Comparison of ENCODE assay signal across 9 cellular contexts in the genomic region with DNA sequence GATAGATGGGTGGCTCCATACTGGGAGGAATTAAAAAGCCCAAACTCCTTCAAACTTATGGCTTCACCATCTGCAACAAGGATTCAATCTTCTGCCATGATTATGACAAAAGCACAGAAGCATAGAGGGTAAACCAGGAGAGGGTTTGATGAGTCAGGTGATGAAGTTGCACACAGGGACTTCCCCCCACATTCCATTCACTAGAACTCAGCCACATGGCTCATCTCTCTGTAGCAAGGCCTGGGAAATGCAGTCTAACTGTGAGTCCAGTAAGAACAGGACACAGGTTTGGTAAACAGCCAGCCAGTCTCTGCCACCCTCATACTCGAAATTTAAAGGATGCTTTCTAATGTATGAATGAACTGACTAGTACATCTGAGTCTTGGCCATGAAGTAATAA.
DNase-seq lines count a peak whose midpoint lies in the region; ATAC-seq, FAIRE-seq and TF ChIP-seq lines count a peak whose summit lies in the region.
"Had no signal": no experiment of that assay in that cellular context is flagged by ENCODE, and none has a peak within 500 bp of the region (broad histone marks: within the 10 kb centered on the region; RNA-seq: fewer than 3 reads in every experiment).

No MANE protein-coding gene starts in this region.

- no peak overlapping the region for H3K4me3 ChIP-seq in GM12865 (ENCODE audit: low read depth, low read length)
- no peak overlapping the region for H3K4me3 ChIP-seq in KMS-11 (IDR thresholded peaks at IDR 0.05; ENCODE audit: insufficient read depth, low read depth, low read length)
- H3K4me3 ChIP-seq in GM12878: no peak overlapping the region
- H3K4me3 ChIP-seq in kidney (ENCODE audit: low read length in 2 of 2): no peak overlapping the region

- no peak for TF ChIP-seq EP300 in GM12878 (IDR thresholded peaks at IDR 0.05; ENCODE audit: borderline replicate concordance in 1 of 2, control insufficient read depth in 1 of 2, low read depth in 2 of 2, low read length in 2 of 2)

- 0 out of 2 replicates have a peak, but pooled peaks cover 9% of the 10 kb centered on the region for H3K79me2 ChIP-seq in KMS-11 (ENCODE audit: insufficient read depth, low read depth)
- H3K79me2 ChIP-seq in GM12878 (ENCODE audit: control insufficient read depth, insufficient read depth, low read length): peaks cover 27% of the 10 kb centered on the region

- no peaks in the 10 kb centered on the region for H3K27me3 Mint-ChIP-seq in naive B cell

- in situ Hi-C loops in GM12878 (cut with MboI): no loop called here

- TF ChIP-seq POLR2A in GM12878 (IDR thresholded peaks at IDR 0.05; ENCODE audit: low read depth, low read length): no peak

- TF ChIP-seq RAD21 in GM12878 (IDR thresholded peaks at IDR 0.05; ENCODE audit: insufficient read depth, low read depth, low read length): no peak

- H3K36me3 ChIP-seq in KMS-11 (ENCODE audit: insufficient read depth) (no peaks in the 10 kb centered on the region), GM12878 (ENCODE audit: control insufficient read depth in 2 of 2, insufficient read depth in 2 of 2, low read length in 1 of 2) (no peaks in the 10 kb centered on the region; a peak in 1 of 4 replicates), kidney (ENCODE audit: control insufficient read depth in 1 of 2, insufficient read depth in 2 of 2, low read length in 2 of 2) (no peaks in the 10 kb centered on the region)
- H3K36me3 ChIP-seq: neutrophil had no signal

- intact Hi-C loops in GM12878 (cut with micrococcal nuclease; ENCODE audit: unreplicated experiment): no loop called here
- intact Hi-C loops in kidney (cut with DNase I): no loop called here

- H3K4me1 ChIP-seq in KMS-11 (ENCODE audit: low read depth, poor library complexity, severe bottlenecking) (peaks cover 75% of the 10 kb centered on the region), GM12878 (ENCODE audit: control insufficient read depth, insufficient read depth, low read length) (peaks cover 27% of the 10 kb centered on the region), kidney (ENCODE audit: control insufficient read depth in 1 of 2, insufficient read depth in 1 of 2, low read depth in 1 of 2, low read length in 2 of 2) (no peaks in the 10 kb centered on the region)

- H3K27ac ChIP-seq in KMS-11 (peak overlapping the region; percentile 50), GM12878 (ENCODE audit: control insufficient read depth, insufficient read depth) (no peak overlapping the region), kidney (ENCODE audit: low read depth in 2 of 2, low read length in 2 of 2) (no peak overlapping the region)
- H3K27ac ChIP-seq: neutrophil had no signal

- H3K9me3 ChIP-seq in GM12878 (replicated peaks; ENCODE audit: control insufficient read depth, insufficient read depth, low read length): no peaks in the 10 kb centered on the region
- no peaks in the 10 kb centered on the region for H3K9me3 ChIP-seq in kidney (ENCODE audit: control insufficient read depth in 1 of 2, low read length in 2 of 2)
- H3K9me3 ChIP-seq: neutrophil had no signal

- CTCF ChIA-PET in GM12878 (lab: Yijun Ruan, JAX): interaction anchor here (0.7 to 5.5 kb wide), 5 partner anchors 8 to 41 kb away, joined by 4 to 31 read pairs (median 7); no protein-coding TSS in a partner anchor

- RAD21 ChIA-PET in GM12878 (lab: Charles Lee; ENCODE audit: unreplicated experiment): interaction anchor here (1.1 to 16.5 kb wide), 14 partner anchors 9 to 207 kb away, joined by 3 to 209 read pairs (median 8); no protein-coding TSS in a partner anchor

- POLR2A ChIA-PET in GM12878 (lab: Charles Lee): interaction anchor here (0.7 to 3.8 kb wide), 8 partner anchors 9 to 118 kb away, joined by 3 to 34 read pairs (median 6); no protein-coding TSS in a partner anchor

- WGBS in GM12878 (ENCODE audit: insufficient coverage, insufficient replicate concordance, low lambda C conversion rate, missing lambda C conversion rate): 0% methylated on average over 1 of the region's 1 CpG

- H4K20me1 ChIP-seq in KMS-11 (ENCODE audit: insufficient read depth): no peaks in the 10 kb centered on the region
- no peaks in the 10 kb centered on the region for H4K20me1 ChIP-seq in GM12878 (ENCODE audit: control insufficient read depth, insufficient read depth)

- H3K36me3 Mint-ChIP-seq in naive B cell: peaks cover 0 to 6% of the 10 kb centered on the region in 2 donors

- H2AFZ ChIP-seq in KMS-11 (ENCODE audit: low read depth) (no peak overlapping the region; the same call in 1 of the 2 replicates), GM12878 (ENCODE audit: control insufficient read depth, low read depth, low read length) (no peak overlapping the region)

- SMC1A ChIA-PET in GM12878 (lab: Charles Lee; ENCODE audit: uncharacterized antibody, unreplicated experiment): interaction anchor here (0.7 to 7.7 kb wide), 14 partner anchors 10 to 110 kb away, joined by 3 to 115 read pairs (median 8); no protein-coding TSS in a partner anchor

- no peak overlapping the region for H3K4me3 Mint-ChIP-seq in naive B cell

- no TSS peak for BruUV-seq in GM12878 (replicated peaks; lab: Mats Ljungman, UMichigan)

- TF ChIP-seq CTCF in GM12865 (IDR thresholded peaks at IDR 0.05; ENCODE audit: insufficient read depth, low read depth, low read length, missing control alignments) (no peak), KMS-11 (conservative IDR thresholded peaks at IDR 0.05; ENCODE audit: low read depth, low read length) (no peak), GM12878 (IDR thresholded peaks at IDR 0.05 in 2 of 3, conservative IDR thresholded peaks at IDR 0.05 in 1 of 3; ENCODE audit: control insufficient read depth in 2 of 3, extremely low read depth in 1 of 3, insufficient read depth in 1 of 3, low read depth in 3 of 3, low read length in 3 of 3) (no peak), kidney (IDR thresholded peaks at IDR 0.05; ENCODE audit: borderline replicate concordance, extremely low read depth, insufficient read depth) (no peak)

- peak overlapping the region; percentile 11; the same call in 1 of the 2 replicates for H3K9ac ChIP-seq in KMS-11
- no peak overlapping the region for H3K9ac ChIP-seq in GM12878 (ENCODE audit: control insufficient read depth, insufficient read depth, low read length)
- no peak overlapping the region for H3K9ac ChIP-seq in kidney (ENCODE audit: low read length in 2 of 2)

- DNase-seq in GM12865 (ENCODE audit: low read depth) (peak; percentile 56), GM12878 (ENCODE audit: low read depth, low spot score) (no peak), naive B cell (no peak), kidney (no peak)

- H3K4me2 ChIP-seq in KMS-11 (peak overlapping the region; percentile 44), GM12878 (ENCODE audit: control insufficient read depth, insufficient read depth) (peak overlapping the region; percentile 22; the same call in 1 of the 2 replicates)

- no peaks in the 10 kb centered on the region for H3K9me3 Mint-ChIP-seq in naive B cell

- ATAC-seq in GM12878 (peak; percentile 44), naive B cell (ENCODE audit: low read depth in 2 of 2) (no peak), HG03354 (IDR thresholded peaks at IDR 0.05; ENCODE audit: poor library complexity, severe bottlenecking, unreplicated experiment) (no peak), GM18498 (IDR thresholded peaks at IDR 0.05; ENCODE audit: unreplicated experiment) (no peak), GM21723 (IDR thresholded peaks at IDR 0.05; ENCODE audit: unreplicated experiment) (no peak)

- H3K27ac Mint-ChIP-seq in naive B cell: peak overlapping the region in 4 of 6 donors; percentile 8 to 82 (median 50)

- no peak for FAIRE-seq in GM12878 (lab: Jason Lieb, UNC)
- FAIRE-seq in kidney (lab: Jason Lieb, UNC): no peak

- H3K27me3 ChIP-seq in KMS-11 (ENCODE audit: insufficient read depth, low read depth) (no peaks in the 10 kb centered on the region), GM12878 (replicated peaks in 1 of 2; ENCODE audit: control insufficient read depth in 2 of 2, insufficient read depth in 2 of 2, low read length in 1 of 2) (no peaks in the 10 kb centered on the region)
- H3K27me3 ChIP-seq: neutrophil had no signal

- H3K4me1 Mint-ChIP-seq in naive B cell: peaks cover 39 to 73% (median 42%) of the 10 kb centered on the region in 3 donors

TF ChIP-seq in GM12878, 131 proteins besides CTCF, POLR2A, EP300 and RAD21:
- TF ChIP-seq RAD51 (IDR thresholded peaks at IDR 0.05) (peak; percentile 53; the same call in 1 of the 2 replicates), IKZF2 (IDR thresholded peaks at IDR 0.05) (0 out of 4 replicates have a peak, but pooled peaks of 1 of the 2 experiments have one; percentile 16), NR2F1 (conservative IDR thresholded peaks at IDR 0.05) (no peak), ZNF24 (IDR thresholded peaks at IDR 0.05) (no peak), BHLHE40 (IDR thresholded peaks at IDR 0.05; ENCODE audit: borderline replicate concordance in 1 of 2, low read depth in 2 of 2, low read length in 1 of 2) (peak in 1 of 2 experiments; percentile 40; a peak in 1 of 4 replicates), NBN (IDR thresholded peaks at IDR 0.05) (0 out of 2 replicates have a peak, but pooled peaks have one; percentile 28), KLF5 (IDR thresholded peaks at IDR 0.05; ENCODE audit: partially characterized antibody) (no peak)
